In genomic region chr17:13921841-13922776, GRCh38 we compare ENCODE assay signal across 17 cellular contexts.
DNase-seq lines count a peak whose midpoint lies in the region; ATAC-seq, FAIRE-seq and TF ChIP-seq lines count a peak whose summit lies in the region.
"Had no signal": no experiment of that assay in that cellular context is flagged by ENCODE, and none has a peak within 500 bp of the region (broad histone marks: within the 10 kb centered on the region; RNA-seq: fewer than 3 reads in every experiment).

No MANE protein-coding gene starts in this region.

- no peaks in the 10 kb centered on the region for H3K79me2 ChIP-seq in HepG2 (ENCODE audit: insufficient read depth, low read length)

- no peak overlapping the region; the same call in 1 of the 2 replicates for H3K4me2 ChIP-seq in HepG2 (ENCODE audit: low read depth, low read length)

- no peak for FAIRE-seq in HepG2 (lab: Jason Lieb, UNC)
- FAIRE-seq: A204.1, RCC 7860 had no signal

- H3K27me3 ChIP-seq in HepG2 (ENCODE audit: control insufficient read depth in 1 of 2, insufficient read depth in 2 of 2, low read length in 2 of 2), result no peaks in the 10 kb centered on the region
- H3K27me3 ChIP-seq in right lobe of liver, result no peaks in the 10 kb centered on the region
- H3K27me3 ChIP-seq in CD8-positive, alpha-beta T cell (ENCODE audit: insufficient read depth, low read length), result no peaks in the 10 kb centered on the region

- peaks cover 28% of the 10 kb centered on the region for H3K4me1 ChIP-seq in HepG2 (ENCODE audit: insufficient read depth, low read length)
- H3K4me1 ChIP-seq in right lobe of liver, result peaks cover 0 to 34% (median 13%) of the 10 kb centered on the region in 4 donors
- no peaks in the 10 kb centered on the region for H3K4me1 ChIP-seq in CD8-positive, alpha-beta T cell (ENCODE audit: insufficient read depth, low read length)

- no peak overlapping the region for H3K4me3 ChIP-seq in HepG2 (replicated peaks in 1 of 3; ENCODE audit: insufficient read depth in 1 of 3, low read depth in 2 of 3, low read length in 3 of 3)
- H3K4me3 ChIP-seq in right lobe of liver, result no peak overlapping the region
- H3K4me3 ChIP-seq in CD8-positive, alpha-beta T cell (ENCODE audit: low read depth, low read length), result no peak overlapping the region

- H3K4me1 Mint-ChIP-seq in WTC11 (peaks cover 18% of the 10 kb centered on the region), natural killer cell (no peaks in the 10 kb centered on the region)
- H3K4me1 Mint-ChIP-seq in CD8-positive, alpha-beta T cell (ENCODE audit: low read depth), result no peaks in the 10 kb centered on the region

- ATAC-seq in HepG2 (peak; percentile 68), right lobe of liver (no peak), WTC11 (no peak), left lobe of liver (no peak), sciatic nerve (no peak), natural killer cell (no peak)
- no peak for ATAC-seq in CD8-positive, alpha-beta T cell
- ATAC-seq: SK-N-SH treated with all-trans-retinoic acid at 6 μM for 48 hours had no signal

- H3K36me3 ChIP-seq in HepG2 (replicated peaks in 1 of 2; ENCODE audit: control insufficient read depth in 1 of 2, insufficient read depth in 2 of 2, low read length in 2 of 2) (no peaks in the 10 kb centered on the region), right lobe of liver (no peaks in the 10 kb centered on the region)
- no peaks in the 10 kb centered on the region for H3K36me3 ChIP-seq in CD8-positive, alpha-beta T cell (ENCODE audit: insufficient read depth, low read length)

- H3K4me3 Mint-ChIP-seq in WTC11, result no peak overlapping the region
- no peak overlapping the region for H3K4me3 Mint-ChIP-seq in CD8-positive, alpha-beta T cell
- no peak overlapping the region for H3K4me3 Mint-ChIP-seq in natural killer cell

- peaks cover 7% of the 10 kb centered on the region; the same call in 1 of the 2 replicates for H3K9me3 Mint-ChIP-seq in WTC11
- H3K9me3 Mint-ChIP-seq in CD8-positive, alpha-beta T cell, result no peaks in the 10 kb centered on the region
- no peaks in the 10 kb centered on the region for H3K9me3 Mint-ChIP-seq in natural killer cell

- no peaks in the 10 kb centered on the region for H3K27me3 Mint-ChIP-seq in WTC11 (ENCODE audit: low read depth)
- H3K27me3 Mint-ChIP-seq in CD8-positive, alpha-beta T cell (ENCODE audit: low read depth), result no peaks in the 10 kb centered on the region
- no peaks in the 10 kb centered on the region for H3K27me3 Mint-ChIP-seq in natural killer cell (ENCODE audit: low read depth in 2 of 2)

- DNase-seq in HepG2 (ENCODE audit: low spot score) (no peak), right lobe of liver (no peak), WTC11 (ENCODE audit: low spot score) (no peak), left lobe of liver (ENCODE audit: low spot score) (peak; percentile 19), sciatic nerve (ENCODE audit: low spot score) (no peak), globus pallidus (ENCODE audit: low spot score) (no peak), natural killer cell (no peak)
- DNase-seq in CD8-positive, alpha-beta T cell, result no peak
- DNase-seq: DMS153, HCEC 1CT, NCI-H1105 treated with DMSO at 0.1 percent for 48 hours, NCI-H187, NCI-H748 treated with DMSO at 0.1 percent for 48 hours, SHP77 had no signal

- POLR2A ChIA-PET in HepG2 (lab: Yijun Ruan, JAX) (no interaction called here), WTC11 (lab: Charles Lee) (no interaction called here)
- POLR2A ChIA-PET in CD8-positive, alpha-beta T cell (lab: Charles Lee), result no interaction called here

- 61% methylated on average over 14 of the region's 19 CpGs for WGBS in HepG2 (ENCODE audit: low lambda C conversion rate)
- WGBS in right lobe of liver (ENCODE audit: insufficient coverage, low coverage, low lambda C conversion rate, missing lambda C conversion rate), result 55% methylated on average over 7 of the region's 19 CpGs

- no peaks in the 10 kb centered on the region for H3K9me3 ChIP-seq in HepG2 (ENCODE audit: low read length)
- no peaks in the 10 kb centered on the region for H3K9me3 ChIP-seq in right lobe of liver
- no peaks in the 10 kb centered on the region for H3K9me3 ChIP-seq in CD8-positive, alpha-beta T cell (ENCODE audit: low read length)

- intact Hi-C loops in HepG2 (cut with micrococcal nuclease; ENCODE audit: unreplicated experiment) (no loop called here), right lobe of liver (cut with DNase I) (no loop called here), sciatic nerve (cut with DNase I) (no loop called here), natural killer cell (cut with micrococcal nuclease) (no loop called here)
- intact Hi-C loops in CD8-positive, alpha-beta T cell (cut with DNase I, micrococcal nuclease), result loop anchor here in 1 of 2 experiments (10.0 kb wide), 1 partner anchor 383 kb away; the partner anchor contains the start of gene HS3ST3B1

- TF ChIP-seq POLR2A in HepG2 (IDR thresholded peaks at IDR 0.05; ENCODE audit: insufficient read depth in 1 of 2, low read depth in 2 of 2, low read length in 2 of 2) (no peak), right lobe of liver (IDR thresholded peaks at IDR 0.05) (no peak)

- peak overlapping the region; percentile 3 for H3K27ac Mint-ChIP-seq in WTC11
- no peak overlapping the region for H3K27ac Mint-ChIP-seq in CD8-positive, alpha-beta T cell
- H3K27ac Mint-ChIP-seq in natural killer cell, result no peak overlapping the region

- H3K36me3 Mint-ChIP-seq in WTC11 (no peaks in the 10 kb centered on the region), natural killer cell (no peaks in the 10 kb centered on the region)
- H3K36me3 Mint-ChIP-seq in CD8-positive, alpha-beta T cell, result no peaks in the 10 kb centered on the region

- no peak for TF ChIP-seq EP300 in HepG2 (IDR thresholded peaks at IDR 0.05; ENCODE audit: low read depth in 2 of 2, low read length in 2 of 2)
- no peak for TF ChIP-seq EP300 in HepG2 (CRISPR knock-in tag; IDR thresholded peaks at IDR 0.05; ENCODE audit: borderline replicate concordance)

- no peak for TF ChIP-seq RAD21 in HepG2 (CRISPR knock-in tag; IDR thresholded peaks at IDR 0.05)

- no peak overlapping the region for H3K9ac ChIP-seq in HepG2 (ENCODE audit: insufficient read depth, low read depth, low read length)

- CTCF ChIA-PET in HepG2 (lab: Yijun Ruan, JAX; ENCODE audit: low intra/inter-chr PET ratio, low total read pairs), result no interaction called here
- CTCF ChIA-PET in WTC11 (lab: Charles Lee), result interaction anchor here (1.0 kb wide), 1 partner anchor 441 kb away, joined by 3 read pairs; no protein-coding TSS in a partner anchor
- CTCF ChIA-PET in CD8-positive, alpha-beta T cell (lab: Charles Lee), result no interaction called here

- peak overlapping the region; percentile 64 for H2AFZ ChIP-seq in HepG2 (ENCODE audit: low read length)

- in situ Hi-C loops in HepG2 (cut with HindIII; ENCODE audit: extremely low pct_ligation_motif_present, low pct_unique_long_range_greater_than_20kb), result no loop called here

- H4K20me1 ChIP-seq in HepG2 (ENCODE audit: insufficient read depth, low read length), result no peaks in the 10 kb centered on the region

- H3K27ac ChIP-seq in HepG2 (ENCODE audit: extremely low read length, insufficient read depth, low read length), result no peak overlapping the region
- no peak overlapping the region for H3K27ac ChIP-seq in right lobe of liver
- H3K27ac ChIP-seq in CD8-positive, alpha-beta T cell (ENCODE audit: low read depth, low read length), result no peak overlapping the region

- TF ChIP-seq CTCF in HepG2 (CRISPR knock-in tag; IDR thresholded peaks at IDR 0.05) (0 out of 2 replicates have a peak, but pooled peaks have one; percentile 4), right lobe of liver (IDR thresholded peaks at IDR 0.05) (no peak), WTC11 (IDR thresholded peaks at IDR 0.05) (no peak), natural killer cell (IDR thresholded peaks at IDR 0.05) (no peak)
- no peak for TF ChIP-seq CTCF in CD8-positive, alpha-beta T cell (IDR thresholded peaks at IDR 0.05)

- no TSS peak for BruUV-seq in HepG2 (replicated peaks; lab: Mats Ljungman, UMichigan)

TF ChIP-seq in HepG2, 621 proteins besides CTCF, POLR2A, EP300 and RAD21:
- TF ChIP-seq ZFP62 (CRISPR knock-in tag; IDR thresholded peaks at IDR 0.05), result no peak
- no peak for TF ChIP-seq SIN3B (IDR thresholded peaks at IDR 0.05; ENCODE audit: low read length)
- TF ChIP-seq SSRP1 (CRISPR knock-in tag; IDR thresholded peaks at IDR 0.05), result no peak
- no peak for TF ChIP-seq JUND (CRISPR knock-in tag; IDR thresholded peaks at IDR 0.05)
- no peak for TF ChIP-seq CHCHD3 (CRISPR knock-in tag; IDR thresholded peaks at IDR 0.05)

TF ChIP-seq in WTC11, 78 proteins besides CTCF, POLR2A, EP300 and RAD21:
- no peak for TF ChIP-seq CREM (CRISPR knock-in tag; IDR thresholded peaks at IDR 0.05)
- no peak for TF ChIP-seq CBFB (CRISPR knock-in tag; IDR thresholded peaks at IDR 0.05; ENCODE audit: low read depth)
- TF ChIP-seq ZNF263 (CRISPR knock-in tag; IDR thresholded peaks at IDR 0.05; ENCODE audit: low read depth), result no peak
- no peak for TF ChIP-seq KAT7 (CRISPR knock-in tag; IDR thresholded peaks at IDR 0.05; ENCODE audit: borderline replicate concordance)
- TF ChIP-seq E2F4 (CRISPR knock-in tag; IDR thresholded peaks at IDR 0.05; ENCODE audit: borderline replicate concordance, low read depth), result no peak

Comparison
In these comparisons a context has a peak if more than half of its experiments do, and no peak if none do; other contexts are left out.
1. Of the 50 proteins assayed by ChIP-seq in both HepG2 and WTC11: peak only in HepG2: CTCF; only in WTC11: none; in both: none; in neither: 49.